Comparison of ENCODE assay signal across 12 cellular contexts in genomic region chr3:64344721-64345207, GRCh38.
DNase-seq lines count a peak whose midpoint lies in the region; ATAC-seq and TF ChIP-seq lines count a peak whose summit lies in the region.
"Had no signal": no experiment of that assay in that cellular context is flagged by ENCODE, and none has a peak within 500 bp of the region (broad histone marks: within the 10 kb centered on the region; RNA-seq: fewer than 3 reads in every experiment).

No MANE protein-coding gene starts in this region.

- in situ Hi-C loops in T47D (cut with HindIII; ENCODE audit: low pct_unique_long_range_greater_than_20kb, low sequenced_read_pairs) (no loop called here), transverse colon (cut with MboI; ENCODE audit: low pct_ligation_motif_present in 1 of 4, low pct_unique_long_range_greater_than_20kb in 1 of 4, low sequenced_read_pairs in 3 of 4) (no loop called here)

- no peak for TF ChIP-seq CTCF in kidney epithelial cell (IDR thresholded peaks at IDR 0.05; ENCODE audit: insufficient read depth, low read length, poor library complexity, severe bottlenecking)
- TF ChIP-seq CTCF in transverse colon (IDR thresholded peaks at IDR 0.05), result no peak
- TF ChIP-seq CTCF in ovary (IDR thresholded peaks at IDR 0.05), result no peak

- H3K27me3 ChIP-seq in kidney epithelial cell (ENCODE audit: control insufficient read depth, insufficient read depth, low read length), result no peaks in the 10 kb centered on the region
- H3K27me3 ChIP-seq in transverse colon, result no peaks in the 10 kb centered on the region
- H3K27me3 ChIP-seq in ovary, result no peaks in the 10 kb centered on the region

- H3K4me3 ChIP-seq in kidney epithelial cell (ENCODE audit: low read depth, low read length) (no peak overlapping the region), transverse colon (no peak overlapping the region), ovary (no peak overlapping the region)
- H3K4me3 ChIP-seq: GM12878, HAP-1 had no signal

- 60 to 64% methylated on average over 2 to 4 of the region's 4 CpGs for WGBS in transverse colon (ENCODE audit: low coverage in 1 of 2), 2 donors
- WGBS in ovary, 3 donors, result 24 to 33% (median 26%) methylated on average over 4 of the region's 4 CpGs

- TF ChIP-seq EP300 in transverse colon (IDR thresholded peaks at IDR 0.05; ENCODE audit: low read depth) (no peak), ovary (IDR thresholded peaks at IDR 0.05) (no peak)

- H3K9me3 ChIP-seq in transverse colon (no peaks in the 10 kb centered on the region), ovary (no peaks in the 10 kb centered on the region)
- H3K9me3 ChIP-seq: HAP-1 had no signal

- peak; percentile 35 for DNase-seq in HuH-7.5 (ENCODE audit: low spot score)
- peak; percentile 13 to 50 for DNase-seq in T47D (ENCODE audit: low read depth in 1 of 2, low spot score in 1 of 2)
- DNase-seq in kidney epithelial cell (ENCODE audit: low read depth), result peak; percentile 63
- no peak for DNase-seq in transverse colon
- DNase-seq in ovary, result no peak
- DNase-seq: activated CD4-positive, alpha-beta T cell treated with anti-CD3 and anti-CD28 coated beads, Interleukin-2, amount 10 ng/mL, durations not matched to agents 24 days and 14 days; caudate nucleus; midbrain had no signal

- H3K27ac ChIP-seq in transverse colon (peak overlapping the region; percentile 68 to 88 (median 82)), ovary (no peak overlapping the region)

- ATAC-seq in GM18505 (IDR thresholded peaks at IDR 0.05; ENCODE audit: unreplicated experiment) (no peak), HG02759 (IDR thresholded peaks at IDR 0.05; ENCODE audit: unreplicated experiment) (no peak)
- ATAC-seq: GM12878 had no signal

- no peaks in the 10 kb centered on the region for H3K36me3 ChIP-seq in kidney epithelial cell (ENCODE audit: control insufficient read depth, insufficient read depth, low read length)
- no peaks in the 10 kb centered on the region for H3K36me3 ChIP-seq in transverse colon
- no peaks in the 10 kb centered on the region for H3K36me3 ChIP-seq in ovary
- H3K36me3 ChIP-seq: HAP-1 had no signal

- intact Hi-C loops in transverse colon (cut with DNase I; ENCODE audit: low total_unique reads), result loop anchor here (10.0 kb wide), 1 partner anchor 80 kb away; no protein-coding TSS in a partner anchor
- intact Hi-C loops in ovary (cut with DNase I), result no loop called here

- peaks cover 4 to 32% (median 11%) of the 10 kb centered on the region in 4 donors for H3K4me1 ChIP-seq in transverse colon
- peaks cover 21% of the 10 kb centered on the region for H3K4me1 ChIP-seq in ovary (ENCODE audit: insufficient read depth)
- H3K4me1 ChIP-seq: HAP-1 had no signal

- no peak for TF ChIP-seq POLR2A in transverse colon (IDR thresholded peaks at IDR 0.05)
- TF ChIP-seq POLR2A in ovary (IDR thresholded peaks at IDR 0.05), result no peak
- no peak for TF ChIP-seq POLR2A in GM18505 (IDR thresholded peaks at IDR 0.05; ENCODE audit: borderline replicate concordance, extremely low read depth, insufficient read depth, insufficient read length)

Comparison
In these comparisons a context has a peak if more than half of its experiments do, and no peak if none do; other contexts are left out.
1. DNase-seq: peak in HuH-7.5 (single experiment), T47D (2 of 2) and kidney epithelial cell (single experiment); none in transverse colon (single experiment) and ovary (0 of 5).
2. H3K27ac ChIP-seq: peak in transverse colon (4 of 4); none in ovary (0 of 2).